ENCODE assay signal across 23 cellular contexts in the genomic region with DNA sequence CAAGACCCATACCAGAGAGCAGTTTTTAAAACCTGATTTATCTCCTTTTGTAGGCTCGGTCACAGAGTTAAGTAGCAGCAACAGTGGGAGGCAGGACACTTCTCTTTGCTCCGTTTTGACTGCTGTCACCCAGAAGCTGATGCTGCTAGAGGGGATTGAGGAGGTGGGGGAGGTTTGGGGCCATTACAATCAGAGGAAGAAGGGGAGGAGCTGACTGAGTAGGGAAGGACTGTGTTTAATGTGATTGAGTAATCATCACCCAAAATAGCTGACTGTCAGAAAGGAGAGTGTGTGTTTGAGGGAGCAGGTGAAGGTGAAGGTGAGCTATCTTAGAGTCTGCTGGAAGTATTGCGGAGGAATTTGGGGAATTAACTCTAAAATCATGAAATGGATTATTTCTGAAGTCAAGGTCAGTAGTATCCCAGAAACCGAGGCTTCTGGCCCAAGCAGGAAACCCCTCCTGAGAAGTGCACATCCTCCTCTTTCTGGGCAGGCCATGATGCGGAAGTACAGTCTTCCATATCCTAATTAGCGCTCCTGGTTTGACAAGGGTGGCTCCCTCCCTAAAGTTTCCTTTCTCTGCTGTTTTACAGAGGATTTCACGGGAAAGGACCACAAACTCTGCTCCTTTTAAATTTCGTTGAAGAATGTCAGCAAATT.
DNase-seq lines count a peak whose midpoint lies in the region; ATAC-seq and TF ChIP-seq lines count a peak whose summit lies in the region.
"Had no signal": no experiment of that assay in that cellular context is flagged by ENCODE, and none has a peak within 500 bp of the region (broad histone marks: within the 10 kb centered on the region; RNA-seq: fewer than 3 reads in every experiment).

No MANE protein-coding gene starts in this region.

- H2BK120ac ChIP-seq in mesendoderm (ENCODE audit: low read depth, low read length): no peak overlapping the region

- DNase-seq in Right ventricle myocardium superior: no peak
- DNase-seq in Right ventricle myocardium inferior (ENCODE audit: missing footprints): no peak
- peak; percentile 5 for DNase-seq in endothelial cell (ENCODE audit: low spot score)
- DNase-seq in mesendoderm: peak; percentile 25
- DNase-seq in type B pancreatic cell (ENCODE audit: extremely low spot score, unreplicated experiment): no peak
- DNase-seq in NCI-H1105 (lab: John Stamatoyannopoulos, UW): no peak
- DNase-seq in omental fat pad (ENCODE audit: low spot score): no peak
- DNase-seq: activated CD4-positive, alpha-beta T cell treated with anti-CD3 and anti-CD28 coated beads, Interleukin-2, amount 50 U/mL, for 4 hours; activated CD4-positive, CD25-positive, alpha-beta regulatory T cell; activated CD8-positive, alpha-beta memory T cell treated with anti-CD3 and anti-CD28 coated beads, Interleukin-2, amount 50 U/mL, for 4 hours; CD8-positive, alpha-beta T cell; DMS79; GF-D8; MV-4-11; natural killer cell; NCI-H187 treated with DMSO at 0.1 percent for 48 hours; sigmoid colon; T-helper 9 cell had no signal

- H3K36me3 Mint-ChIP-seq in endothelial cell (ENCODE audit: low read depth, unreplicated experiment) (peaks cover 7% of the 10 kb centered on the region), type B pancreatic cell (no peaks in the 10 kb centered on the region)
- H3K36me3 Mint-ChIP-seq: activated naive CD4-positive, alpha-beta T cell treated with anti-CD3 and anti-CD28 coated beads, Interleukin-2, amount 50 U/mL, for 72 hours; CD8-positive, alpha-beta T cell; natural killer cell had no signal

- no peak overlapping the region for H3K27ac ChIP-seq in mesendoderm (ENCODE audit: low read depth, low read length)
- H3K27ac ChIP-seq: KMS-11 had no signal

- H3K27me3 Mint-ChIP-seq in endothelial cell (ENCODE audit: unreplicated experiment) (no peaks in the 10 kb centered on the region), type B pancreatic cell (no peaks in the 10 kb centered on the region)

- no peaks in the 10 kb centered on the region for H3K4me1 ChIP-seq in mesendoderm (ENCODE audit: control insufficient read depth, low read depth, low read length)
- H3K4me1 ChIP-seq: sigmoid colon had no signal

- H2BK5ac ChIP-seq in mesendoderm (ENCODE audit: low read length): no peak overlapping the region

- no CpG with 5 or more reads among the region's 8 CpGs for WGBS in mesendoderm (ENCODE audit: extremely low coverage, insufficient coverage, low lambda C conversion rate)

- intact Hi-C loops in Right ventricle myocardium superior (cut with DNase I) (no loop called here), Right ventricle myocardium inferior (cut with DNase I) (loop anchor here (5.0 kb wide), 4 partner anchors 63 to 358 kb away; no protein-coding TSS in a partner anchor)

- H3K18ac ChIP-seq in mesendoderm (ENCODE audit: low read length): no peak overlapping the region

- H3K56ac ChIP-seq in mesendoderm (ENCODE audit: low read length): no peak overlapping the region

- H3K36me3 ChIP-seq in mesendoderm (ENCODE audit: control insufficient read depth, insufficient read depth, low read length): no peaks in the 10 kb centered on the region
- H3K36me3 ChIP-seq: sigmoid colon had no signal

- H2BK15ac ChIP-seq in mesendoderm (replicated peaks; ENCODE audit: low read depth): no peak overlapping the region

- H3K4me3 Mint-ChIP-seq in endothelial cell (ENCODE audit: unreplicated experiment) (peak overlapping the region; percentile 21), type B pancreatic cell (no peak overlapping the region)
- H3K4me3 Mint-ChIP-seq: activated T-helper 17 cell treated with anti-CD3 and anti-CD28 coated beads, Interleukin-2, amount 50 U/mL, for 72 hours; CD8-positive, alpha-beta T cell; natural killer cell had no signal

- H4K8ac ChIP-seq in mesendoderm (ENCODE audit: low read depth, low read length): no peak overlapping the region

- no peaks in the 10 kb centered on the region for H3K79me1 ChIP-seq in mesendoderm (ENCODE audit: low read length)

- H3K4me3 ChIP-seq in mesendoderm (ENCODE audit: low read length): no peak overlapping the region
- H3K4me3 ChIP-seq: A549, sigmoid colon had no signal

- no peaks in the 10 kb centered on the region for H3K79me2 ChIP-seq in mesendoderm (ENCODE audit: control insufficient read depth, insufficient read depth, low read length)

- H3K4ac ChIP-seq in mesendoderm (ENCODE audit: low read depth, low read length): no peak overlapping the region

- H3K27me3 ChIP-seq in mesendoderm (ENCODE audit: insufficient read depth, low read length, poor library complexity): no peaks in the 10 kb centered on the region
- H3K27me3 ChIP-seq: sigmoid colon had no signal

- H3K4me1 Mint-ChIP-seq in endothelial cell (ENCODE audit: unreplicated experiment) (peaks cover 68% of the 10 kb centered on the region), type B pancreatic cell (ENCODE audit: unreplicated experiment) (peaks cover 8% of the 10 kb centered on the region)
- H3K4me1 Mint-ChIP-seq: activated T-helper 17 cell treated with anti-CD3 and anti-CD28 coated beads, Interleukin-2, amount 50 U/mL, for 72 hours; natural killer cell had no signal

- no peak for TF ChIP-seq CTCF in endothelial cell (IDR thresholded peaks at IDR 0.05; ENCODE audit: unreplicated experiment)
- no peak for TF ChIP-seq CTCF in type B pancreatic cell (conservative IDR thresholded peaks at IDR 0.05)
- no peak for TF ChIP-seq CTCF in omental fat pad (IDR thresholded peaks at IDR 0.05)

- peak; percentile 58 for ATAC-seq in Right ventricle myocardium superior (ENCODE audit: poor library complexity)
- ATAC-seq in Right ventricle myocardium inferior: no peak
- no peak for ATAC-seq in HG02642 (IDR thresholded peaks at IDR 0.05; ENCODE audit: poor library complexity, unreplicated experiment)
- no peak for ATAC-seq in omental fat pad (ENCODE audit: low FRiP score)
- ATAC-seq: A549; activated naive CD4-positive, alpha-beta T cell treated with anti-CD3 and anti-CD28 coated beads, Interleukin-2, amount 50 U/mL, for 72 hours; activated T-helper 17 cell treated with anti-CD3 and anti-CD28 coated beads, Interleukin-2, amount 50 U/mL, for 72 hours; CD8-positive, alpha-beta T cell; natural killer cell had no signal

- H4K5ac ChIP-seq in mesendoderm (ENCODE audit: low read length): no peak overlapping the region

- no peak overlapping the region for H2AK5ac ChIP-seq in mesendoderm (ENCODE audit: low read length)

- no peak overlapping the region for H3K23ac ChIP-seq in mesendoderm (ENCODE audit: low read length)

- no peak overlapping the region for H3K9ac ChIP-seq in mesendoderm (ENCODE audit: low read length)
- H3K9ac ChIP-seq: KMS-11 had no signal

- no peak overlapping the region for H3K4me2 ChIP-seq in mesendoderm (ENCODE audit: low read length)
- H3K4me2 ChIP-seq: A549, KMS-11 had no signal

- H3K9me3 Mint-ChIP-seq in endothelial cell (ENCODE audit: unreplicated experiment): no peaks in the 10 kb centered on the region
- no peaks in the 10 kb centered on the region for H3K9me3 Mint-ChIP-seq in type B pancreatic cell
- H3K9me3 Mint-ChIP-seq: activated naive CD4-positive, alpha-beta T cell treated with anti-CD3 and anti-CD28 coated beads, Interleukin-2, amount 50 U/mL, for 72 hours; activated T-helper 17 cell treated with anti-CD3 and anti-CD28 coated beads, Interleukin-2, amount 50 U/mL, for 72 hours; CD8-positive, alpha-beta T cell had no signal

- H3K27ac Mint-ChIP-seq in endothelial cell (ENCODE audit: unreplicated experiment) (peak overlapping the region; percentile 95), type B pancreatic cell (peak overlapping the region; percentile 4)
- H3K27ac Mint-ChIP-seq: activated naive CD4-positive, alpha-beta T cell treated with anti-CD3 and anti-CD28 coated beads, Interleukin-2, amount 50 U/mL, for 72 hours; activated T-helper 17 cell treated with anti-CD3 and anti-CD28 coated beads, Interleukin-2, amount 50 U/mL, for 72 hours; CD8-positive, alpha-beta T cell; natural killer cell had no signal

Comparison
In these comparisons a context has a peak if more than half of its experiments do, and no peak if none do; other contexts are left out.
1. DNase-seq: peak in endothelial cell (single experiment) and mesendoderm (single experiment); none in Right ventricle myocardium superior (single experiment), Right ventricle myocardium inferior (single experiment), type B pancreatic cell (single experiment), NCI-H1105 (single experiment) and omental fat pad (single experiment).